Comparison of ENCODE assay signal across 8 cellular contexts in genomic region chr4:8315343-8316250, GRCh38. TPM values are rescaled to one million over a fixed set of nuclear protein-coding genes. Genes with fewer than 3 reads are reported as not detected.
DNase-seq lines count a peak whose midpoint lies in the region; ATAC-seq and TF ChIP-seq lines count a peak whose summit lies in the region.

No MANE protein-coding gene starts in this region.

- peak; percentile 44 for DNase-seq in BJ (ENCODE audit: low read depth)
- peak; percentile 76 for DNase-seq in MG63
- peak; percentile 88 for DNase-seq in adipocyte (ENCODE audit: low read depth)
- DNase-seq in iPS DF 4.7 (ENCODE audit: extremely low read depth, low spot score): peak; percentile 19
- DNase-seq in stomach: peak; percentile 61
- no peak for DNase-seq in germinal center (ENCODE audit: low spot score)
- no peak for DNase-seq in stimulated activated CD4-positive, alpha-beta T cell treated with anti-CD3 and anti-CD28 coated beads, Interleukin-4, amount 100 ng/mL, for 4 hours

- intact Hi-C loops in stomach (cut with DNase I; ENCODE audit: low total_unique reads): no loop called here

- no peak for TF ChIP-seq POLR2A in stomach (IDR thresholded peaks at IDR 0.05)

- TF ChIP-seq CTCF in BJ (IDR thresholded peaks at IDR 0.05; ENCODE audit: insufficient read depth, low read depth, low read length) (no peak), stomach (IDR thresholded peaks at IDR 0.05) (no peak)

- H3K36me3 ChIP-seq in BJ (ENCODE audit: control insufficient read depth, insufficient read depth, low read length) (no peaks in the 10 kb centered on the region), MG63 (no peaks in the 10 kb centered on the region), adipocyte (ENCODE audit: control insufficient read depth, insufficient read depth, low read length, severe bottlenecking) (no peaks in the 10 kb centered on the region), stomach (no peaks in the 10 kb centered on the region)

- H3K9ac ChIP-seq in adipocyte (ENCODE audit: low read length): no peak overlapping the region

- peaks cover 18% of the 10 kb centered on the region for H3K4me1 ChIP-seq in adipocyte (ENCODE audit: control insufficient read depth, insufficient read depth, low read length)
- H3K4me1 ChIP-seq in stomach: peaks cover 14 to 34% (median 27%) of the 10 kb centered on the region in 4 donors

- peak overlapping the region in 3 of 5 donors; percentile 8 to 63 (median 62) for H3K27ac ChIP-seq in stomach

- H3K4me3 ChIP-seq in BJ (ENCODE audit: low read depth, low read length): no peak overlapping the region
- H3K4me3 ChIP-seq in MG63: no peak overlapping the region
- no peak overlapping the region for H3K4me3 ChIP-seq in adipocyte (ENCODE audit: low read length)
- H3K4me3 ChIP-seq in stomach: peak overlapping the region in 2 of 4 donors; percentile 4 to 11

- no peak for ATAC-seq in GM19324 (IDR thresholded peaks at IDR 0.05; ENCODE audit: low FRiP score, unreplicated experiment)

- 0 out of 2 replicates have a peak, but pooled peaks cover 2% of the 10 kb centered on the region for H3K27me3 ChIP-seq in BJ (ENCODE audit: control insufficient read depth, insufficient read depth, low read length)
- no peaks in the 10 kb centered on the region for H3K27me3 ChIP-seq in MG63
- H3K27me3 ChIP-seq in adipocyte (replicated peaks; ENCODE audit: control insufficient read depth, insufficient read depth, low read length): peaks cover under 1% of the 10 kb centered on the region
- H3K27me3 ChIP-seq in stomach: no peaks in the 10 kb centered on the region

- no peak for TF ChIP-seq EP300 in stomach (IDR thresholded peaks at IDR 0.05)

- H3K9me3 ChIP-seq in MG63: 0 out of 2 replicates have a peak, but pooled peaks cover 2% of the 10 kb centered on the region
- H3K9me3 ChIP-seq in adipocyte (ENCODE audit: control insufficient read depth, low read length): peaks cover 11% of the 10 kb centered on the region
- peaks cover 0 to 7% (median 2%) of the 10 kb centered on the region in 4 donors for H3K9me3 ChIP-seq in stomach

- POLR2A ChIA-PET in BJ (lab: Charles Lee): no interaction called here

- 21 to 31% (median 25%) methylated on average over 17 to 21 of the region's 21 CpGs for WGBS in stomach, 5 donors

- CTCF ChIA-PET in BJ (lab: Yijun Ruan, JAX): interaction anchor here (1.3 kb wide), 1 partner anchor 39 kb away, joined by 5 read pairs; no protein-coding TSS in a partner anchor

RNA-seq across cellular contexts. Expression of gene HTRA3, which starts 46.0 kb away (rescaled TPM):
- polyA plus RNA-seq in BJ (2011; rRNA removed): 2.9 and 5.7 TPM in 2 replicates
- 1.4 and 2.2 TPM in 2 replicates for polyA minus RNA-seq in BJ (2011; rRNA and poly(A)+ RNA removed)
- total RNA-seq in MG63 (2014; rRNA removed; shearing (Covaris generic); ENCODE audit: low replicate concordance): 0.15 and 1.3 TPM in 2 replicates
- total RNA-seq in stomach: 10 to 100 TPM; 15.6 to 26.8 (median 24.6) TPM
- 1 to 10 TPM; 6.6 to 9.9 (median 7.9) TPM for polyA plus RNA-seq in stomach

Comparison
In these comparisons a context has a peak if more than half of its experiments do, and no peak if none do; other contexts are left out.
1. DNase-seq: peak in BJ (single experiment), MG63 (single experiment), adipocyte (single experiment), iPS DF 4.7 (single experiment) and stomach (single experiment); none in germinal center (single experiment) and stimulated activated CD4-positive, alpha-beta T cell treated with anti-CD3 and anti-CD28 coated beads, Interleukin-4, amount 100 ng/mL, for 4 hours (0 of 2).